ENCODE assay signal across 33 cellular contexts in the genomic region with DNA sequence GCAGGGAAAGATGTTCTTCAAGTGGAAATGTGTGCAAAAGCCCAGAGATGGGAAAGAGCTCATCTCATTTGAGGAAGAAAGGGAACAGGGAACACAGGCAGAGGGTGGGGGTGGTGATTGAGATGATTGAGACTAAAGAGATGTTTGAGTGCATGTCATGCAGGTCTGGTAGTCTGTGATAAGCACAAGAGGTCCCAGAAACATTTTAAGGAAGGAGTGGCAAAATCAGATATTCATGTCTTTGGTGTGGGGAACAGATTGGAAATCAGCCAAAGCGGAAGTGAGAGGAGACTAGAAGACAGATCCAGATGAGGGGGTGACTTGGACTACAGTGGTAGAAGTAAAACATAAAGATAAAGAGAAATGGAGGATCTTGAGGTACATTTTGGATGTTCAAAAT. TPM values are rescaled to one million over a fixed set of nuclear protein-coding genes. Genes with fewer than 3 reads are reported as not detected.
"Had no signal": no experiment of that assay in that cellular context is flagged by ENCODE, and none has a peak within 500 bp of the region (broad histone marks: within the 10 kb centered on the region; RNA-seq: fewer than 3 reads in every experiment).

No MANE protein-coding gene starts in this region.

- H3K9me3 ChIP-seq: adrenal gland, body of pancreas, breast epithelium, MG63 had no signal

- DNase-seq: activated B cell treated with CpG ODN at 0.5 μM for 24 hours; activated CD4-positive, alpha-beta memory T cell treated with anti-CD3 and anti-CD28 coated beads for 36 hours; activated CD4-positive, alpha-beta T cell treated with anti-CD3 and anti-CD28 coated beads for 4 hours; activated CD4-positive, alpha-beta T cell treated with anti-CD3 and anti-CD28 coated beads, Interleukin-2, amount 50 U/mL, for 1 hour; activated CD4-positive, CD25-positive, alpha-beta regulatory T cell treated with anti-CD3 and anti-CD28 coated beads, Interleukin-2, amount 50 U/mL, for 72 hours; activated CD8-positive, alpha-beta memory T cell treated with anti-CD3 and anti-CD28 coated beads, Interleukin-2, amount 50 U/mL, for 4 hours; activated gamma-delta T cell treated with Interleukin-2 at 50 U/mL for 16 hours; activated naive CD4-positive, alpha-beta T cell treated with anti-CD3 and anti-CD28 coated beads for 36 hours; activated T-cell treated with anti-CD3 and anti-CD28 coated beads for 4 hours; activated T-cell treated with anti-CD3 and anti-CD28 coated beads, Interleukin-2, amount 50 U/mL, for 4 hours; adrenal gland; body of pancreas; Kasumi-1; MG63; NCI-H1048; NCI-H1105 treated with DMSO at 0.1 percent for 48 hours; NCI-H1436; NCI-H1694; NCI-H1930; NCI-H2081 treated with DMSO at 0.1 percent for 48 hours; NCI-H226; NCI-H446 treated with DMSO at 0.1 percent for 48 hours; NCI-H524; NK-92 treated with Interleukin-12 subunit alpha and Interleukin-12 subunit beta, amount 100 ng/mL, for 24 hours; Right ventricle myocardium superior; SW 1271; T-helper 1 cell; T-helper 2 cell; T-helper 9 cell had no signal

- H3K4me3 ChIP-seq: adrenal gland, body of pancreas, breast epithelium, MG63 had no signal

- H3K4me1 ChIP-seq: adrenal gland, body of pancreas, breast epithelium had no signal

- H3K27me3 ChIP-seq: adrenal gland, body of pancreas, breast epithelium, MG63 had no signal

- H3K27ac ChIP-seq: adrenal gland, body of pancreas, breast epithelium, VCaP had no signal

- H3K36me3 ChIP-seq: adrenal gland, breast epithelium, MG63 had no signal

RNA-seq across cellular contexts. Expression of a gene that starts 39.4 kb away (rescaled TPM):
- total RNA-seq: activated B cell treated with CpG ODN at 0.5 μM for 24 hours; activated CD4-positive, alpha-beta memory T cell treated with anti-CD3 and anti-CD28 coated beads for 36 hours; activated naive CD4-positive, alpha-beta T cell treated with anti-CD3 and anti-CD28 coated beads for 36 hours; activated naive CD4-positive, alpha-beta T cell treated with anti-CD3 and anti-CD28 coated beads, Interleukin-2, amount 50 U/mL, for 72 hours; activated T-helper 1 cell treated with anti-CD3 and anti-CD28 coated beads, Interleukin-12 subunit alpha, Interleukin-12 subunit beta, Interleukin-2, Interleukin-4 antibody, amounts not matched to agents 30 ng/mL and 10 ng/mL and 1 ng/mL, durations not matched to agents 14 hours and 24 hours and 36 hours had no signal
